ENCODE assay signal across 25 cellular contexts in genomic region chr3:78724886-78725285, GRCh38.
A peak's percentile ranks its signal among the peaks of the same experiment; 100 is the strongest.
DNase-seq lines count a peak whose midpoint lies in the region; ATAC-seq, FAIRE-seq and TF ChIP-seq lines count a peak whose summit lies in the region.
"Had no signal": no experiment of that assay in that cellular context is flagged by ENCODE, and none has a peak within 500 bp of the region (broad histone marks: within the 10 kb centered on the region; RNA-seq: fewer than 3 reads in every experiment).

No MANE protein-coding gene starts in this region.

- peaks cover 3% of the 10 kb centered on the region for H3K4me1 ChIP-seq in endodermal cell (ENCODE audit: control insufficient read depth, insufficient read depth, low read length)
- peaks cover 44% of the 10 kb centered on the region for H3K4me1 ChIP-seq in neural progenitor cell
- H3K4me1 ChIP-seq in psoas muscle = no peaks in the 10 kb centered on the region
- no peaks in the 10 kb centered on the region for H3K4me1 ChIP-seq in effector memory CD4-positive, alpha-beta T cell (ENCODE audit: control insufficient read depth, insufficient read depth, low read length, poor library complexity, severe bottlenecking)

- intact Hi-C loops in psoas muscle (cut with DNase I) = no loop called here

- no peak for TF ChIP-seq POLR2A in H54 (IDR thresholded peaks at IDR 0.05; ENCODE audit: low read depth, low read length)

- H3K4me1 Mint-ChIP-seq in endodermal cell = peaks cover 33% of the 10 kb centered on the region
- peaks cover 33% of the 10 kb centered on the region for H3K4me1 Mint-ChIP-seq in neural progenitor cell
- H3K4me1 Mint-ChIP-seq: activated T-helper 17 cell treated with anti-CD3 and anti-CD28 coated beads, Interleukin-2, amount 50 U/mL, for 72 hours; T-cell had no signal

- peaks cover 2% of the 10 kb centered on the region for H3K36me3 Mint-ChIP-seq in endodermal cell (ENCODE audit: low read depth)
- H3K36me3 Mint-ChIP-seq in neural progenitor cell = no peaks in the 10 kb centered on the region
- H3K36me3 Mint-ChIP-seq: CD8-positive, alpha-beta T cell; T-cell had no signal

- peak; percentile 20 for FAIRE-seq in H54 (lab: Jason Lieb, UNC)
- FAIRE-seq: GM12892, HTR-8/SVneo, small intestine had no signal

- WGBS in endodermal cell (ENCODE audit: insufficient coverage in 1 of 2, insufficient read length in 1 of 2), 2 experiments = 60 to 69% methylated on average over 2 to 4 of the region's 4 CpGs
- 74 to 77% (median 76%) methylated on average over 4 of the region's 4 CpGs for WGBS in psoas muscle, 3 donors

- peaks cover 20% of the 10 kb centered on the region for H4K20me1 ChIP-seq in neural progenitor cell (ENCODE audit: low read depth)

- H3K4me3 Mint-ChIP-seq in endodermal cell = no peak overlapping the region
- H3K4me3 Mint-ChIP-seq in neural progenitor cell = no peak overlapping the region
- H3K4me3 Mint-ChIP-seq: activated T-helper 17 cell treated with anti-CD3 and anti-CD28 coated beads, Interleukin-2, amount 50 U/mL, for 72 hours; CD8-positive, alpha-beta T cell; T-cell had no signal

- DNase-seq in H54 (ENCODE audit: insufficient read length, low spot score) = no peak
- DNase-seq in NCI-H69 (lab: John Stamatoyannopoulos, UW) = peak; percentile 48
- no peak for DNase-seq in endodermal cell
- DNase-seq in neural progenitor cell (ENCODE audit: low spot score) = peak; percentile 12
- DNase-seq in activated CD8-positive, alpha-beta memory T cell treated with anti-CD3 and anti-CD28 coated beads for 24 hours = no peak
- no peak for DNase-seq in psoas muscle
- no peak for DNase-seq in effector memory CD4-positive, alpha-beta T cell
- DNase-seq in stimulated activated naive CD4-positive, alpha-beta T cell treated with Interleukin-2 at 50 U/mL for 16 hours (lab: John Stamatoyannopoulos, UW) = no peak
- DNase-seq: activated CD4-positive, alpha-beta T cell treated with anti-CD3 and anti-CD28 coated beads for 48 hours; CD8-positive, alpha-beta T cell; dermis blood vessel endothelial cell; DMS79 treated with DMSO at 0.1 percent for 48 hours; left cardiac atrium; NCI-H1092; NCI-H2107; Right ventricle myocardium superior; small intestine; stimulated activated CD4-positive, alpha-beta T cell treated with anti-CD3 and anti-CD28 coated beads, Interleukin-2, amount 100 ng/mL, for 48 hours; stimulated activated naive CD8-positive, alpha-beta T cell treated with anti-CD3 and anti-CD28 coated beads, Interleukin-15, Interleukin-2, amounts not matched to agents 100 U/mL and 50 U/mL, for 24 hours; T-cell; trophoblast cell had no signal

- H3K9me3 Mint-ChIP-seq in endodermal cell (no peaks in the 10 kb centered on the region), neural progenitor cell (no peaks in the 10 kb centered on the region)
- H3K9me3 Mint-ChIP-seq: CD8-positive, alpha-beta T cell had no signal

- TF ChIP-seq CTCF in endodermal cell (conservative IDR thresholded peaks at IDR 0.05) (no peak), neural progenitor cell (IDR thresholded peaks at IDR 0.05) (no peak), psoas muscle (IDR thresholded peaks at IDR 0.05) (no peak)

- no peak overlapping the region for H2AFZ ChIP-seq in neural progenitor cell (replicated peaks)

- H3K9ac ChIP-seq in endodermal cell (ENCODE audit: extremely low read depth, low read length, poor library complexity, severe bottlenecking) (no peak overlapping the region), neural progenitor cell (no peak overlapping the region)

- H3K9me3 ChIP-seq in endodermal cell (ENCODE audit: control insufficient read depth, low read length) (no peaks in the 10 kb centered on the region), neural progenitor cell (ENCODE audit: low read depth) (no peaks in the 10 kb centered on the region), psoas muscle (no peaks in the 10 kb centered on the region)
- no peaks in the 10 kb centered on the region for H3K9me3 ChIP-seq in effector memory CD4-positive, alpha-beta T cell (ENCODE audit: control insufficient read depth, low read length)
- H3K9me3 ChIP-seq: gastroesophageal sphincter had no signal

- H3K27ac ChIP-seq in endodermal cell (ENCODE audit: low read depth, low read length) = peak overlapping the region; percentile 79
- H3K27ac ChIP-seq in neural progenitor cell = peak overlapping the region; percentile 40
- no peak overlapping the region for H3K27ac ChIP-seq in psoas muscle
- H3K27ac ChIP-seq in effector memory CD4-positive, alpha-beta T cell (ENCODE audit: insufficient read depth, low read length, poor library complexity, severe bottlenecking) = no peak overlapping the region
- H3K27ac ChIP-seq: gastroesophageal sphincter had no signal

- no peak overlapping the region for H3K4me3 ChIP-seq in endodermal cell (ENCODE audit: low read length)
- H3K4me3 ChIP-seq in neural progenitor cell = no peak overlapping the region
- no peak overlapping the region for H3K4me3 ChIP-seq in psoas muscle
- H3K4me3 ChIP-seq in effector memory CD4-positive, alpha-beta T cell (ENCODE audit: insufficient read depth, low read depth, low read length, poor library complexity, severe bottlenecking) = no peak overlapping the region
- H3K4me3 ChIP-seq: gastroesophageal sphincter had no signal

- no peaks in the 10 kb centered on the region for H3K36me3 ChIP-seq in endodermal cell (ENCODE audit: control insufficient read depth, insufficient read depth, low read length)
- H3K36me3 ChIP-seq in neural progenitor cell = peaks cover 4% of the 10 kb centered on the region
- no peaks in the 10 kb centered on the region for H3K36me3 ChIP-seq in psoas muscle (ENCODE audit: insufficient read depth in 1 of 2, low read depth in 1 of 2)
- no peaks in the 10 kb centered on the region for H3K36me3 ChIP-seq in effector memory CD4-positive, alpha-beta T cell (ENCODE audit: control insufficient read depth, insufficient read depth, low read length)
- H3K36me3 ChIP-seq: gastroesophageal sphincter had no signal

- peak overlapping the region; percentile 9 for H3K4me2 ChIP-seq in neural progenitor cell

- H3K79me2 ChIP-seq in neural progenitor cell (ENCODE audit: low read depth) = peaks cover 83% of the 10 kb centered on the region

- H3K27me3 ChIP-seq in endodermal cell (ENCODE audit: control insufficient read depth, insufficient read depth, low read length, poor library complexity, severe bottlenecking) = no peaks in the 10 kb centered on the region
- H3K27me3 ChIP-seq in neural progenitor cell = no peaks in the 10 kb centered on the region
- no peaks in the 10 kb centered on the region for H3K27me3 ChIP-seq in psoas muscle (ENCODE audit: insufficient read depth in 3 of 3, low read length in 2 of 3)
- H3K27me3 ChIP-seq in effector memory CD4-positive, alpha-beta T cell (replicated peaks; ENCODE audit: control insufficient read depth, insufficient read depth, low read length, poor library complexity, severe bottlenecking) = no peaks in the 10 kb centered on the region
- H3K27me3 ChIP-seq: gastroesophageal sphincter had no signal

- H3K27ac Mint-ChIP-seq in endodermal cell (peak overlapping the region; percentile 57), neural progenitor cell (no peak overlapping the region)
- H3K27ac Mint-ChIP-seq: activated T-helper 17 cell treated with anti-CD3 and anti-CD28 coated beads, Interleukin-2, amount 50 U/mL, for 72 hours; CD8-positive, alpha-beta T cell; T-cell had no signal

- peaks cover 18% of the 10 kb centered on the region for H3F3A ChIP-seq in neural progenitor cell (ENCODE audit: low read depth)

- ATAC-seq in psoas muscle = no peak
- ATAC-seq: activated T-helper 17 cell treated with anti-CD3 and anti-CD28 coated beads, Interleukin-2, amount 50 U/mL, for 72 hours; CD8-positive, alpha-beta T cell; gastroesophageal sphincter; left cardiac atrium; stimulated activated naive CD8-positive, alpha-beta T cell treated with anti-CD3 and anti-CD28 coated beads, Interleukin-15, Interleukin-2, amounts not matched to agents 100 U/mL and 50 U/mL, for 24 hours; T-cell had no signal

- H3K27me3 Mint-ChIP-seq in endodermal cell (ENCODE audit: insufficient read depth) (no peaks in the 10 kb centered on the region), neural progenitor cell (ENCODE audit: insufficient read depth, low read depth) (no peaks in the 10 kb centered on the region)
- H3K27me3 Mint-ChIP-seq: activated T-helper 17 cell treated with anti-CD3 and anti-CD28 coated beads, Interleukin-2, amount 50 U/mL, for 72 hours; T-cell had no signal

Comparison
In these comparisons a context has a peak if more than half of its experiments do, and no peak if none do; other contexts are left out.
1. DNase-seq: peak in NCI-H69 (single experiment) and neural progenitor cell (single experiment); none in H54 (single experiment), endodermal cell (single experiment), activated CD8-positive, alpha-beta memory T cell treated with anti-CD3 and anti-CD28 coated beads for 24 hours (single experiment), psoas muscle (0 of 2), effector memory CD4-positive, alpha-beta T cell (0 of 3) and stimulated activated naive CD4-positive, alpha-beta T cell treated with Interleukin-2 at 50 U/mL for 16 hours (single experiment).
2. H3K27ac ChIP-seq: peak in endodermal cell (single experiment) and neural progenitor cell (single experiment); none in psoas muscle (single experiment) and effector memory CD4-positive, alpha-beta T cell (single experiment).